Comparison of ENCODE assay signal across 8 cellular contexts in genomic region chr16:28823291-28823718, GRCh38. TPM values are rescaled to one million over a fixed set of nuclear protein-coding genes. Genes with fewer than 3 reads are reported as not detected.
DNase-seq lines count a peak whose midpoint lies in the region; ATAC-seq and TF ChIP-seq lines count a peak whose summit lies in the region.

No MANE protein-coding gene starts in this region.

- H3K27me3 ChIP-seq in adrenal gland, result no peaks in the 10 kb centered on the region

- peak overlapping the region; percentile 88 to 99 (median 94) for H3K4me3 ChIP-seq in adrenal gland

- ATAC-seq in GM19023 (IDR thresholded peaks at IDR 0.05; ENCODE audit: unreplicated experiment), result peak; percentile 3
- peak; percentile 20 for ATAC-seq in HG03196 (IDR thresholded peaks at IDR 0.05; ENCODE audit: unreplicated experiment)

- peaks cover 16 to 24% of the 10 kb centered on the region in 2 donors for H3K4me1 ChIP-seq in adrenal gland (replicated peaks in 1 of 2)

- H3K9me3 ChIP-seq in adrenal gland (replicated peaks in 1 of 3), result no peaks in the 10 kb centered on the region

- TF ChIP-seq POLR2A in adrenal gland (IDR thresholded peaks at IDR 0.05), result no peak

- TF ChIP-seq CTCF in adrenal gland (IDR thresholded peaks at IDR 0.05), result no peak

- intact Hi-C loops in adrenal gland (cut with DNase I), result loop anchor here in 1 of 2 donors (2.0 to 5.0 kb wide), 2 partner anchors 23 to 124 kb away; partner anchors contain the start of gene TUFM

- peaks cover 0 to 32% of the 10 kb centered on the region in 2 donors for H3K36me3 ChIP-seq in adrenal gland (replicated peaks in 1 of 2)

- DNase-seq in adrenal gland (no peak), iris pigment epithelial cell (ENCODE audit: low read depth) (peak; percentile 8), Ammon's horn (ENCODE audit: low spot score) (no peak), globus pallidus (ENCODE audit: low spot score) (no peak)
- DNase-seq in stimulated activated CD4-positive, alpha-beta T cell treated with anti-CD3 and anti-CD28 coated beads, Interleukin-4, amount 100 ng/mL, for 1 hour, result no peak

- 0 to 5% (median 0%) methylated on average over 12 to 44 of the region's 44 CpGs; no CpG with 5 or more reads in 1 of the 4 donors for WGBS in adrenal gland, 4 donors

- H3K27ac ChIP-seq in adrenal gland (peak overlapping the region; percentile 97 to 99 (median 99)), temporal lobe (ENCODE audit: low read depth, low read length) (peak overlapping the region; percentile 96)

RNA-seq across cellular contexts. Expression of gene ATXN2L, which starts 0.5 kb away (rescaled TPM):
- total RNA-seq in adrenal gland, result 100 to 1,000 TPM in 2 of 8 donors, 10 to 100 TPM in 6; 66.3 to 118 (median 90.5) TPM
- 100 to 1,000 TPM in 2 of 3 donors, 10 to 100 TPM in 1; 44.3 to 342 (median 126) TPM for polyA plus RNA-seq in adrenal gland
- 31.7 TPM for total RNA-seq in temporal lobe

RNA-seq across cellular contexts. Expression of gene TUFM, which starts 22.8 kb away (rescaled TPM):
- total RNA-seq in adrenal gland, result 100 to 1,000 TPM; 144 to 239 (median 208) TPM
- polyA plus RNA-seq in adrenal gland, result 100 to 1,000 TPM; 173 to 323 (median 181) TPM
- 53.6 TPM for total RNA-seq in temporal lobe

RNA-seq across cellular contexts. Expression of gene SH2B1, which starts 40.3 kb away (rescaled TPM):
- total RNA-seq in adrenal gland (100 to 1,000 TPM in 1 of 8 donors, 10 to 100 TPM in 7; 30.8 to 108 (median 58.6) TPM), temporal lobe (15.2 TPM)
- polyA plus RNA-seq in adrenal gland, result 100 to 1,000 TPM in 2 of 3 donors, 10 to 100 TPM in 1; 17.1 to 236 (median 119) TPM

RNA-seq across cellular contexts. Expression of gene ATP2A1, which starts 55.0 kb away (rescaled TPM):
- total RNA-seq in adrenal gland (1 to 10 TPM in 2 of 8 donors, under 1 TPM in 5, not detected in 1; 0.17 to 1.2 (median 0.95) TPM), temporal lobe (under 0.01 TPM)
- 1 to 10 TPM in 1 of 3 donors, under 1 TPM in 2; 0.05 to 1.1 (median 0.88) TPM for polyA plus RNA-seq in adrenal gland
